In genomic region chr5:129459485-129460120, GRCh38 we compare ENCODE assay signal across 8 cellular contexts. TPM values are rescaled to one million over a fixed set of nuclear protein-coding genes. Genes with fewer than 3 reads are reported as not detected.
A peak's percentile ranks its signal among the peaks of the same experiment; 100 is the strongest.
DNase-seq lines count a peak whose midpoint lies in the region; ATAC-seq and TF ChIP-seq lines count a peak whose summit lies in the region.

No MANE protein-coding gene starts in this region.

- in situ Hi-C loops in Panc1 (cut with HindIII; ENCODE audit: low pct_unique_long_range_greater_than_20kb, low sequenced_read_pairs), result no loop called here

- DNase-seq in Caco-2 (peak; percentile 30 to 45), Panc1 (ENCODE audit: low read depth, low spot score) (no peak), occipital lobe (lab: John Stamatoyannopoulos, UW) (peak; percentile 38)

- H3K9me3 Mint-ChIP-seq in Caco-2 (ENCODE audit: unreplicated experiment), result no peaks in the 10 kb centered on the region

- H3K4me1 Mint-ChIP-seq in Caco-2 (ENCODE audit: low read depth, unreplicated experiment), result no peaks in the 10 kb centered on the region

- TF ChIP-seq EP300 in gastroesophageal sphincter (IDR thresholded peaks at IDR 0.05), result no peak

- H3K36me3 ChIP-seq in Caco-2 (ENCODE audit: control insufficient read depth, insufficient read depth, low read length) (no peaks in the 10 kb centered on the region), Panc1 (ENCODE audit: control insufficient read depth, insufficient read depth, low read length) (no peaks in the 10 kb centered on the region), gastroesophageal sphincter (no peaks in the 10 kb centered on the region)

- POLR2A ChIA-PET in Caco-2 (lab: Charles Lee) (no interaction called here), Panc1 (lab: Charles Lee) (no interaction called here)

- peaks cover 3% of the 10 kb centered on the region for H3K27me3 ChIP-seq in Caco-2 (replicated peaks; ENCODE audit: control insufficient read depth, insufficient read depth, low read length)
- H3K27me3 ChIP-seq in Panc1 (ENCODE audit: control insufficient read depth, insufficient read depth, low read length), result peaks cover 22% of the 10 kb centered on the region
- peaks cover 19% of the 10 kb centered on the region for H3K27me3 ChIP-seq in gastroesophageal sphincter

- CTCF ChIA-PET in Caco-2 (lab: Charles Lee), result no interaction called here
- CTCF ChIA-PET in Panc1 (lab: Charles Lee), result interaction anchor here (0.6 kb wide), 1 partner anchor 229 kb away, joined by 3 read pairs; no protein-coding TSS in a partner anchor

- intact Hi-C loops in Caco-2 (cut with micrococcal nuclease; ENCODE audit: unreplicated experiment), result loop anchor here (5.0 to 10.0 kb wide), 2 partner anchors 47 to 95 kb away; no protein-coding TSS in a partner anchor
- intact Hi-C loops in Panc1 (cut with micrococcal nuclease; ENCODE audit: unreplicated experiment), result no loop called here

- H3K36me3 Mint-ChIP-seq in Caco-2 (ENCODE audit: insufficient read depth, unreplicated experiment), result peaks cover 12% of the 10 kb centered on the region

- H3K4me1 ChIP-seq in Caco-2 (no peaks in the 10 kb centered on the region; the same call in 1 of the 2 replicates), Panc1 (ENCODE audit: control insufficient read depth, insufficient read depth, low read length) (peaks cover 2% of the 10 kb centered on the region; the same call in 1 of the 2 replicates), gastroesophageal sphincter (peaks cover 0 to 30% (median 0%) of the 10 kb centered on the region in 3 donors)

- WGBS in gastroesophageal sphincter (ENCODE audit: low coverage in 1 of 2), 2 donors, result 23 to 28% methylated on average over 11 of the region's 37 CpGs

- no peak for TF ChIP-seq CTCF in Caco-2 (IDR thresholded peaks at IDR 0.05; ENCODE audit: insufficient read depth in 1 of 2, low read depth in 1 of 2, low read length in 1 of 2, severe bottlenecking in 1 of 2, unreplicated experiment in 1 of 2)
- no peak for TF ChIP-seq CTCF in Panc1 (IDR thresholded peaks at IDR 0.05)
- TF ChIP-seq CTCF in gastroesophageal sphincter (IDR thresholded peaks at IDR 0.05), result no peak

- peak overlapping the region; percentile 78 for H3K4me3 Mint-ChIP-seq in Caco-2 (ENCODE audit: unreplicated experiment)

- H3K27ac ChIP-seq in Panc1 (ENCODE audit: low read length), result no peak overlapping the region
- H3K27ac ChIP-seq in gastroesophageal sphincter, result peak overlapping the region; percentile 5 to 80 (median 80)

- no peak overlapping the region for H3K27ac Mint-ChIP-seq in Caco-2 (ENCODE audit: unreplicated experiment)

- BruUV-seq in Caco-2 (replicated peaks; lab: Mats Ljungman, UMichigan) (no TSS peak), Panc1 (replicated peaks; lab: Mats Ljungman, UMichigan) (no TSS peak)

- H3K9me3 ChIP-seq in Caco-2 (no peaks in the 10 kb centered on the region), Panc1 (ENCODE audit: control insufficient read depth, insufficient read depth, low read depth, low read length) (no peaks in the 10 kb centered on the region), gastroesophageal sphincter (no peaks in the 10 kb centered on the region)

- H3K27me3 Mint-ChIP-seq in Caco-2 (ENCODE audit: insufficient read depth, unreplicated experiment), result peaks cover 25% of the 10 kb centered on the region

- TF ChIP-seq POLR2A in gastroesophageal sphincter (IDR thresholded peaks at IDR 0.05), result no peak
- TF ChIP-seq POLR2A in GM18505 (IDR thresholded peaks at IDR 0.05; ENCODE audit: borderline replicate concordance, extremely low read depth, insufficient read depth, insufficient read length), result no peak

- H3K4me3 ChIP-seq in Caco-2 (ENCODE audit: low read depth, low read length) (peak overlapping the region; percentile 40), Panc1 (ENCODE audit: low read depth in 2 of 2, low read length in 2 of 2) (peak overlapping the region in 1 of 2 experiments; percentile 35; a peak in 2 of 4 replicates), gastroesophageal sphincter (peak overlapping the region; percentile 41 to 80)

- ATAC-seq in Panc1 (peak; percentile 86), gastroesophageal sphincter (peak; percentile 67), GM21723 (IDR thresholded peaks at IDR 0.05; ENCODE audit: unreplicated experiment) (no peak), HG03135 (IDR thresholded peaks at IDR 0.05; ENCODE audit: unreplicated experiment) (no peak), HG03460 (IDR thresholded peaks at IDR 0.05; ENCODE audit: unreplicated experiment) (no peak), GM18505 (IDR thresholded peaks at IDR 0.05; ENCODE audit: unreplicated experiment) (no peak)

RNA-seq across cellular contexts. Expression of gene ADAMTS19, which starts 0.5 kb away (rescaled TPM):
- total RNA-seq in Caco-2 (2022), result 0.95 and 2.4 TPM in 2 replicates
- total RNA-seq in Panc1 (2021; ENCODE audit: unreplicated experiment), result not detected
- polyA plus RNA-seq in Panc1 (2012; ENCODE audit: insufficient read length), result not detected
- total RNA-seq in gastroesophageal sphincter, result 10 to 100 TPM in 1 of 4 donors, 1 to 10 TPM in 2, under 1 TPM in 1; 0.94 to 11.3 (median 4.4) TPM
- 4.2 TPM for total RNA-seq in occipital lobe

Comparison
In these comparisons a context has a peak if more than half of its experiments do, and no peak if none do; other contexts are left out.
1. ATAC-seq: peak in Panc1 (single experiment) and gastroesophageal sphincter (single experiment); none in GM21723 (single experiment), HG03135 (single experiment), HG03460 (single experiment) and GM18505 (single experiment).